ENCODE assay signal across 9 cellular contexts in the genomic region with DNA sequence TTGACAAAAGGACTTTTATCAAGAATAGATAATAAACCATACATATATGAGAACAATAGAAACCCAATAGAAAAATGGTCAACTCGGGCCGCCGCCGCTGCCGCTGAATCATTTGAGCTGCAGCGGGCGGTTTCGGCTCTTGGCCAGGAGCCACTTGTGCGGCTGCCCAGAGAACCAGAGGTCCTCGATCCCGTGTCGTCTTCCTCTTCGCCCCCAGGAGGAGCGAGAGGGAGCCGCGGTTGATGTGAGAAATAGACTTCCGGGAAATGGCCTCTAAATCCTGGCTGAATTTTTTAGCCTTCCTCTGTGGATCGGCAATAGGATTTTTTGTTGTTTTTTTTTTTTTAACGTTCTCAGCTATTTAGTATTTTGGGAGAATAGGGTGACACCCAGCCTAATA. TPM values are rescaled to one million over a fixed set of nuclear protein-coding genes. Genes with fewer than 3 reads are reported as not detected.
DNase-seq lines count a peak whose midpoint lies in the region; ATAC-seq and TF ChIP-seq lines count a peak whose summit lies in the region.
"Had no signal": no experiment of that assay in that cellular context is flagged by ENCODE, and none has a peak within 500 bp of the region (broad histone marks: within the 10 kb centered on the region; RNA-seq: fewer than 3 reads in every experiment).

No MANE protein-coding gene starts in this region.

- DNase-seq in NCI-H1436 (lab: John Stamatoyannopoulos, UW): peak; percentile 11
- DNase-seq in NCI-H1436 treated with DMSO at 0.1 percent for 48 hours (lab: John Stamatoyannopoulos, UW): no peak
- DNase-seq in HL-60 (ENCODE audit: low read depth in 1 of 2, low spot score in 1 of 2): peak in 1 of 2 experiments; percentile 77
- no peak for DNase-seq in Panc1 (ENCODE audit: low read depth, low spot score)
- DNase-seq in brain pericyte (ENCODE audit: low read depth, low spot score): peak; percentile 36
- DNase-seq in iPS DF 6.9 (ENCODE audit: low read depth, low spot score): peak; percentile 35
- DNase-seq in retinal pigment epithelial cell (ENCODE audit: low read depth): peak; percentile 20
- DNase-seq in SKM-1 treated with dmso at 0.1 percent for 144 hours (lab: John Stamatoyannopoulos, UW; ENCODE audit: unreplicated experiment): no peak

- 0 out of 2 replicates have a peak, but pooled peaks have one; percentile 50 for ATAC-seq in Panc1

- H3K4me3 ChIP-seq in HL-60 (replicated peaks; ENCODE audit: insufficient read depth, low read length): no peak overlapping the region
- H3K4me3 ChIP-seq in Panc1 (ENCODE audit: low read depth in 2 of 2, low read length in 2 of 2): peak overlapping the region; percentile 17 to 29; a peak in 3 of 4 replicates
- H3K4me3 ChIP-seq in iPS DF 6.9 (ENCODE audit: low read length): no peak overlapping the region
- H3K4me3 ChIP-seq in retinal pigment epithelial cell (ENCODE audit: low read length): peak overlapping the region; percentile 10
- H3K4me3 ChIP-seq: BLaER1 had no signal

- in situ Hi-C loops in Panc1 (cut with HindIII; ENCODE audit: low pct_unique_long_range_greater_than_20kb, low sequenced_read_pairs): no loop called here

- H3K27ac ChIP-seq in HL-60 (replicated peaks): no peak overlapping the region
- no peak overlapping the region for H3K27ac ChIP-seq in Panc1 (ENCODE audit: low read length)
- no peak overlapping the region for H3K27ac ChIP-seq in iPS DF 6.9 (ENCODE audit: low read length)
- H3K27ac ChIP-seq: BLaER1 had no signal

- no TSS peak for BruUV-seq in Panc1 (replicated peaks; lab: Mats Ljungman, UMichigan)

- H3K9me3 ChIP-seq in Panc1 (ENCODE audit: control insufficient read depth, insufficient read depth, low read depth, low read length) (no peaks in the 10 kb centered on the region), iPS DF 6.9 (ENCODE audit: control insufficient read depth, insufficient read depth, low read length) (no peaks in the 10 kb centered on the region)
- H3K9me3 ChIP-seq: BLaER1 had no signal

- WGBS in iPS DF 6.9 (ENCODE audit: insufficient coverage, insufficient read length): no CpG with 5 or more reads among the region's 19 CpGs

- TF ChIP-seq CTCF in HL-60 (IDR thresholded peaks at IDR 0.05; ENCODE audit: insufficient read depth, low read length) (peak; percentile 16), Panc1 (IDR thresholded peaks at IDR 0.05) (no peak), retinal pigment epithelial cell (conservative IDR thresholded peaks at IDR 0.05; ENCODE audit: low read depth, low read length) (no peak)

- CTCF ChIA-PET in Panc1 (lab: Charles Lee): interaction anchor here (0.6 kb wide), 1 partner anchor 75 kb away, joined by 4 read pairs; no protein-coding TSS in a partner anchor

- POLR2A ChIA-PET in Panc1 (lab: Charles Lee): no interaction called here

- H3K4me1 ChIP-seq in Panc1 (ENCODE audit: control insufficient read depth, insufficient read depth, low read length) (peaks cover 6% of the 10 kb centered on the region; the same call in 1 of the 2 replicates), iPS DF 6.9 (ENCODE audit: control insufficient read depth, insufficient read depth, low read length) (no peaks in the 10 kb centered on the region)
- H3K4me1 ChIP-seq: BLaER1 had no signal

- intact Hi-C loops in Panc1 (cut with micrococcal nuclease; ENCODE audit: unreplicated experiment): no loop called here

- no peaks in the 10 kb centered on the region for H3K36me3 ChIP-seq in Panc1 (ENCODE audit: control insufficient read depth, insufficient read depth, low read length)
- no peaks in the 10 kb centered on the region for H3K36me3 ChIP-seq in iPS DF 6.9 (ENCODE audit: control insufficient read depth, insufficient read depth, low read length)

- H3K27me3 ChIP-seq in HL-60 (ENCODE audit: insufficient read depth, poor library complexity, severe bottlenecking) (no peaks in the 10 kb centered on the region), Panc1 (ENCODE audit: control insufficient read depth, insufficient read depth, low read length) (peaks cover 10% of the 10 kb centered on the region), iPS DF 6.9 (ENCODE audit: control insufficient read depth, insufficient read depth, low read length) (no peaks in the 10 kb centered on the region)
- H3K27me3 ChIP-seq: BLaER1 had no signal

RNA-seq across cellular contexts. Expression of a gene that starts 44.8 kb away (rescaled TPM):
- total RNA-seq in Panc1 (2021; ENCODE audit: unreplicated experiment): 82.0 TPM
- 123 TPM for polyA plus RNA-seq in Panc1 (2012; ENCODE audit: insufficient read length)

Comparison
In these comparisons a context has a peak if more than half of its experiments do, and no peak if none do; other contexts are left out.
1. DNase-seq: peak in NCI-H1436 (single experiment), brain pericyte (single experiment), iPS DF 6.9 (single experiment) and retinal pigment epithelial cell (single experiment); none in NCI-H1436 treated with DMSO at 0.1 percent for 48 hours (single experiment), Panc1 (single experiment) and SKM-1 treated with dmso at 0.1 percent for 144 hours (single experiment).
2. H3K4me3 ChIP-seq: peak in Panc1 (2 of 2) and retinal pigment epithelial cell (single experiment); none in HL-60 (single experiment) and iPS DF 6.9 (single experiment).